2 cellular contexts compared by ENCODE assay signal in the genomic region with DNA sequence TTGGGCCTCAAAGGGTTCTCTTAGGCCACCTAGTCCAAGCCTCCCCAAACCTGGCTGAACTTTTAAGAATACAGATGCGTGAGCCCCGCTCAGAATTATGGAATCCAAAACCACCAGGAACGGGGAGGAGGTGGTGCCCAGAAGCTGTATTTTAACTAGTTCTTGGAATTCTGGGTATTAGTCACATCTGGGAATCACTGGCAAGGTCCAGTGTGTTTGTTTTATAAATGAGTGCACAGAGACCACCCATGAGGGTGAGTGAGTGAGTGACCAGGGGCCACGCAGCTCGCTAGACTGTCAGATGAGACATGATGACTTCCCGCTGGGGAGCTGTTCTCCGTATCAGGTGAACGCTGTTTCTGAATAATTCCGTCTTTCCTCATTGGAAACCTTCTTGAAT.
TF ChIP-seq lines count a peak whose summit lies in the region.

No MANE protein-coding gene starts in this region.

TF ChIP-seq in HEK293, 187 proteins besides CTCF, POLR2A, EP300 and RAD21 (continued from another document):
- TF ChIP-seq RBAK (tag by site-specific recombination; IDR thresholded peaks at IDR 0.05) (no peak), ZNF677 (tag by site-specific recombination; IDR thresholded peaks at IDR 0.05) (no peak)

TF ChIP-seq in WTC11, 78 proteins besides CTCF, POLR2A, EP300 and RAD21 (continued from another document):
- no peak for TF ChIP-seq STAT6 (CRISPR knock-in tag; conservative IDR thresholded peaks at IDR 0.05; ENCODE audit: low read depth)
- TF ChIP-seq USF1 (CRISPR knock-in tag; IDR thresholded peaks at IDR 0.05): no peak
- TF ChIP-seq NR1H2 (CRISPR knock-in tag; IDR thresholded peaks at IDR 0.05): no peak
- no peak for TF ChIP-seq FOXK1 (CRISPR knock-in tag; IDR thresholded peaks at IDR 0.05)
- no peak for TF ChIP-seq SMAD3 (CRISPR knock-in tag; IDR thresholded peaks at IDR 0.05; ENCODE audit: borderline replicate concordance)
- TF ChIP-seq GABPB1 (CRISPR knock-in tag; IDR thresholded peaks at IDR 0.05): no peak
- no peak for TF ChIP-seq ZNF423 (CRISPR knock-in tag; IDR thresholded peaks at IDR 0.05)
- TF ChIP-seq, protein P1, sequence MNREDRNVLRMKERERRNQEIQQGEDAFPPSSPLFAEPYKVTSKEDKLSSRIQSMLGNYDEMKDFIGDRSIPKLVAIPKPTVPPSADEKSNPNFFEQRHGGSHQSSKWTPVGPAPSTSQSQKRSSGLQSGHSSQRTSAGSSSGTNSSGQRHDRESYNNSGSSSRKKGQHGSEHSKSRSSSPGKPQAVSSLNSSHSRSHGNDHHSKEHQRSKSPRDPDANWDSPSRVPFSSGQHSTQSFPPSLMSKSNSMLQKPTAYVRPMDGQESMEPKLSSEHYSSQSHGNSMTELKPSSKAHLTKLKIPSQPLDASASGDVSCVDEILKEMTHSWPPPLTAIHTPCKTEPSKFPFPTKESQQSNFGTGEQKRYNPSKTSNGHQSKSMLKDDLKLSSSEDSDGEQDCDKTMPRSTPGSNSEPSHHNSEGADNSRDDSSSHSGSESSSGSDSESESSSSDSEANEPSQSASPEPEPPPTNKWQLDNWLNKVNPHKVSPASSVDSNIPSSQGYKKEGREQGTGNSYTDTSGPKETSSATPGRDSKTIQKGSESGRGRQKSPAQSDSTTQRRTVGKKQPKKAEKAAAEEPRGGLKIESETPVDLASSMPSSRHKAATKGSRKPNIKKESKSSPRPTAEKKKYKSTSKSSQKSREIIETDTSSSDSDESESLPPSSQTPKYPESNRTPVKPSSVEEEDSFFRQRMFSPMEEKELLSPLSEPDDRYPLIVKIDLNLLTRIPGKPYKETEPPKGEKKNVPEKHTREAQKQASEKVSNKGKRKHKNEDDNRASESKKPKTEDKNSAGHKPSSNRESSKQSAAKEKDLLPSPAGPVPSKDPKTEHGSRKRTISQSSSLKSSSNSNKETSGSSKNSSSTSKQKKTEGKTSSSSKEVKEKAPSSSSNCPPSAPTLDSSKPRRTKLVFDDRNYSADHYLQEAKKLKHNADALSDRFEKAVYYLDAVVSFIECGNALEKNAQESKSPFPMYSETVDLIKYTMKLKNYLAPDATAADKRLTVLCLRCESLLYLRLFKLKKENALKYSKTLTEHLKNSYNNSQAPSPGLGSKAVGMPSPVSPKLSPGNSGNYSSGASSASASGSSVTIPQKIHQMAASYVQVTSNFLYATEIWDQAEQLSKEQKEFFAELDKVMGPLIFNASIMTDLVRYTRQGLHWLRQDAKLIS (CRISPR knock-in tag; IDR thresholded peaks at IDR 0.05; ENCODE audit: borderline replicate concordance): no peak
- no peak for TF ChIP-seq ARID4B (CRISPR knock-in tag; IDR thresholded peaks at IDR 0.05; ENCODE audit: borderline replicate concordance)
